In the genomic region with DNA sequence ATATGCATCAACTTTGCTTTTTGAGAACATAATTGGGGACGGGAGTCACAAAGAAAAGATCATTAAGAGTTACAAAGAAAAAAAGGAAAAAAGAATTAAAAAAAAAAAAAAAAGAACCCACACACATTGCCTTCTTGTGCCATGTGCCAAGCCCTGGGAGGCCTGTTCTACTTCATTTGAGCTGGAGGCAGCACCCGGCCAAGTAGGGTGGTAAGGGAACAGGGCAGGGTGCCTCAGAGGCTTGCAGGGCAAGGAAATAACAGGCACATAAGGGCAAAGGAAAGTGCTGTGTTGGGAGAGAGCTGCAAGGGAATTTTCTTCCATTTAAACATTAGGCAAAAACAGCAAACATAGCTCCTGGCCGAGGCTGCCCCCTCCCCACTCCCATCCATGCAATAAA, we compare ENCODE assay signal across 19 cellular contexts.
A peak's percentile ranks its signal among the peaks of the same experiment; 100 is the strongest.
DNase-seq lines count a peak whose midpoint lies in the region; ATAC-seq, FAIRE-seq and TF ChIP-seq lines count a peak whose summit lies in the region.
"Had no signal": no experiment of that assay in that cellular context is flagged by ENCODE, and none has a peak within 500 bp of the region (broad histone marks: within the 10 kb centered on the region; RNA-seq: fewer than 3 reads in every experiment).

No MANE protein-coding gene starts in this region.

- H3K27me3 ChIP-seq in H1 (replicated peaks in 1 of 4; ENCODE audit: control insufficient read depth in 3 of 4, extremely low read depth in 1 of 4, insufficient read depth in 3 of 4, low read length in 3 of 4) (no peaks in the 10 kb centered on the region), muscle layer of colon (ENCODE audit: control insufficient read depth in 1 of 2, insufficient read depth in 2 of 2, low read length in 2 of 2) (no peaks in the 10 kb centered on the region), stomach smooth muscle (ENCODE audit: control insufficient read depth in 1 of 2, insufficient read depth in 2 of 2, low read length in 2 of 2) (no peaks in the 10 kb centered on the region)
- H3K27me3 ChIP-seq: BLaER1 treated with 17β-estradiol and CSF1 and Interleukin-3, amounts not matched to agents 10 nM and 100 nM; Peyer's patch; SJSA1 had no signal

- H3K9me3 ChIP-seq in H1 (ENCODE audit: insufficient read depth in 2 of 2, low read depth in 1 of 2, low read length in 1 of 2) (no peaks in the 10 kb centered on the region), muscle layer of colon (ENCODE audit: low read length) (no peaks in the 10 kb centered on the region), stomach smooth muscle (ENCODE audit: control insufficient read depth in 2 of 2, low read length in 2 of 2) (no peaks in the 10 kb centered on the region)
- H3K9me3 ChIP-seq: A549; BLaER1 treated with 17β-estradiol and CSF1 and Interleukin-3, amounts not matched to agents 10 nM and 100 nM; Peyer's patch had no signal

- POLR2A ChIA-PET in H1 (lab: Charles Lee; ENCODE audit: partially characterized antibody) (no interaction called here), T-cell (lab: Charles Lee) (interaction anchor here in 1 of 2 donors (0.6 kb wide), 1 partner anchor 51 kb away, joined by 3 read pairs; no protein-coding TSS in a partner anchor)

- no peak overlapping the region for H3K4ac ChIP-seq in H1 (replicated peaks; ENCODE audit: insufficient read length, low read depth, low read length)

- peak; percentile 33 to 49 for DNase-seq in NCI-H446 (lab: John Stamatoyannopoulos, UW)
- no peak for DNase-seq in H1 (ENCODE audit: low read depth in 1 of 2, low spot score in 2 of 2)
- DNase-seq in activated T-cell treated with anti-CD3 and anti-CD28 coated beads, Interleukin-2, amount 50 U/mL, for 4 hours, result no peak
- DNase-seq in T-cell, result no peak
- DNase-seq: CD8-positive, alpha-beta T cell; DMS79; HCEC 1CT; MM.1S; NCI-H1092; NCI-H2081; NCI-H2171 treated with DMSO at 0.1 percent for 48 hours; Peyer's patch had no signal

- H2AFZ ChIP-seq in H1 (ENCODE audit: low read length), result peak overlapping the region; percentile 45; the same call in 1 of the 2 replicates

- H3K4me2 ChIP-seq in H1 (ENCODE audit: insufficient read depth in 1 of 2, low read depth in 2 of 2, low read length in 2 of 2), result no peak overlapping the region
- H3K4me2 ChIP-seq: A549; BLaER1 treated with 17β-estradiol and CSF1 and Interleukin-3, amounts not matched to agents 10 nM and 100 nM had no signal

- H3K4me3 ChIP-seq in H1 (ENCODE audit: extremely low read depth in 1 of 4, insufficient read depth in 2 of 4, low read depth in 3 of 4, low read length in 4 of 4) (no peak overlapping the region), muscle layer of colon (ENCODE audit: low read depth in 1 of 2, low read length in 2 of 2) (no peak overlapping the region), stomach smooth muscle (ENCODE audit: low read length in 2 of 2) (no peak overlapping the region)
- H3K4me3 ChIP-seq: A549; BLaER1 treated with 17β-estradiol and CSF1 and Interleukin-3, amounts not matched to agents 10 nM and 100 nM; Peyer's patch; SJSA1 had no signal

- no peak overlapping the region for H3K23ac ChIP-seq in H1 (ENCODE audit: insufficient read length)

- TF ChIP-seq POLR2A in H1 (IDR thresholded peaks at IDR 0.05; ENCODE audit: control extremely low read depth in 1 of 2, low read depth in 2 of 2, low read length in 2 of 2), result no peak

- no peak overlapping the region for H3K4me3 Mint-ChIP-seq in activated T-cell treated with anti-CD3 and anti-CD28 coated beads, Interleukin-2, amount 50 U/mL, for 4 hours
- H3K4me3 Mint-ChIP-seq in T-cell, result no peak overlapping the region
- H3K4me3 Mint-ChIP-seq: CD8-positive, alpha-beta T cell had no signal

- no peak overlapping the region for H3K9ac ChIP-seq in H1 (replicated peaks in 1 of 4; ENCODE audit: extremely low read depth in 1 of 4, low read depth in 3 of 4, low read length in 3 of 4)
- no peak overlapping the region for H3K9ac ChIP-seq in muscle layer of colon (ENCODE audit: low read length)
- no peak overlapping the region for H3K9ac ChIP-seq in stomach smooth muscle (ENCODE audit: low read length in 2 of 2)
- H3K9ac ChIP-seq: BLaER1 treated with 17β-estradiol and CSF1 and Interleukin-3, amounts not matched to agents 10 nM and 100 nM had no signal

- no peak overlapping the region for H3K14ac ChIP-seq in H1 (ENCODE audit: insufficient read length)

- CTCF ChIA-PET in H1 (lab: Charles Lee; ENCODE audit: partially characterized antibody) (interaction anchor here (0.6 to 2.3 kb wide), 4 partner anchors 19 to 221 kb away, joined by 3 to 7 read pairs (median 4); no protein-coding TSS in a partner anchor), T-cell (lab: Charles Lee) (no interaction called here)

- FAIRE-seq in H1 (lab: Jason Lieb, UNC), result no peak
- FAIRE-seq: A549, D721Med had no signal

- H2AK5ac ChIP-seq in H1 (ENCODE audit: low read depth, low read length), result no peak overlapping the region

- H3K56ac ChIP-seq in H1 (replicated peaks; ENCODE audit: insufficient read length, low read depth, low read length), result no peak overlapping the region

- H3K27ac ChIP-seq in H1 (ENCODE audit: low read depth, low read length) (no peak overlapping the region), muscle layer of colon (ENCODE audit: low read depth, low read length) (peak overlapping the region; percentile 40), stomach smooth muscle (ENCODE audit: low read length) (peak overlapping the region; percentile 53)
- H3K27ac ChIP-seq: A549; BLaER1 treated with 17β-estradiol and CSF1 and Interleukin-3, amounts not matched to agents 10 nM and 100 nM; Peyer's patch; SJSA1 had no signal

- H4K5ac ChIP-seq in H1 (ENCODE audit: insufficient read length, low read depth, low read length), result no peak overlapping the region

- no peaks in the 10 kb centered on the region for H3K36me3 Mint-ChIP-seq in activated T-cell treated with anti-CD3 and anti-CD28 coated beads, Interleukin-2, amount 50 U/mL, for 4 hours (ENCODE audit: insufficient read depth)
- H3K36me3 Mint-ChIP-seq in T-cell, result no peaks in the 10 kb centered on the region
- H3K36me3 Mint-ChIP-seq: CD8-positive, alpha-beta T cell had no signal

- no peak for ATAC-seq in HG03139 (IDR thresholded peaks at IDR 0.05; ENCODE audit: unreplicated experiment)
- no peak for ATAC-seq in activated T-cell treated with anti-CD3 and anti-CD28 coated beads, Interleukin-2, amount 50 U/mL, for 4 hours
- ATAC-seq in T-cell (replicated peaks in 1 of 4), result no peak
- ATAC-seq: A549; CD8-positive, alpha-beta T cell had no signal

- H3K9me3 Mint-ChIP-seq in activated T-cell treated with anti-CD3 and anti-CD28 coated beads, Interleukin-2, amount 50 U/mL, for 4 hours, result no peaks in the 10 kb centered on the region
- H3K9me3 Mint-ChIP-seq in T-cell, result peaks cover 0 to 7% (median 0%) of the 10 kb centered on the region in 3 donors

- WGBS in H1 (ENCODE audit: extremely low coverage in 1 of 2, insufficient coverage in 1 of 2, insufficient read length in 1 of 2, insufficient replicate concordance in 2 of 2, low coverage in 1 of 2, low lambda C conversion rate in 2 of 2, missing lambda C conversion rate in 1 of 2), 2 experiments, result 90% methylated on average over 3 of the region's 3 CpGs; no CpG with 5 or more reads in 1 of the 2 experiments

- H2BK20ac ChIP-seq in H1 (ENCODE audit: low read length), result no peak overlapping the region

- no peak for TF ChIP-seq EP300 in H1 (IDR thresholded peaks at IDR 0.05; ENCODE audit: borderline replicate concordance in 1 of 2, low read depth in 2 of 2, low read length in 2 of 2)

- no peaks in the 10 kb centered on the region for H3K23me2 ChIP-seq in H1 (ENCODE audit: low read depth, low read length)

- no peaks in the 10 kb centered on the region; a peak in 1 of 7 replicates for H3K4me1 ChIP-seq in H1 (replicated peaks in 1 of 4; ENCODE audit: control insufficient read depth in 3 of 4, insufficient read depth in 4 of 4, low read length in 3 of 4)
- H3K4me1 ChIP-seq in muscle layer of colon (ENCODE audit: insufficient read depth, low read length), result peaks cover 33% of the 10 kb centered on the region
- H3K4me1 ChIP-seq in stomach smooth muscle (ENCODE audit: control insufficient read depth, insufficient read depth, low read length), result no peaks in the 10 kb centered on the region
- H3K4me1 ChIP-seq: A549; BLaER1 treated with 17β-estradiol and CSF1 and Interleukin-3, amounts not matched to agents 10 nM and 100 nM; Peyer's patch; SJSA1 had no signal

- H3K36me3 ChIP-seq in H1 (ENCODE audit: control insufficient read depth in 2 of 4, insufficient read depth in 4 of 4, low read length in 3 of 4) (no peaks in the 10 kb centered on the region), muscle layer of colon (ENCODE audit: insufficient read depth, low read length) (no peaks in the 10 kb centered on the region), stomach smooth muscle (ENCODE audit: control insufficient read depth in 2 of 2, insufficient read depth in 2 of 2, low read length in 2 of 2) (no peaks in the 10 kb centered on the region)
- H3K36me3 ChIP-seq: BLaER1 treated with 17β-estradiol and CSF1 and Interleukin-3, amounts not matched to agents 10 nM and 100 nM; Peyer's patch; SJSA1 had no signal

- no peak overlapping the region for H2BK15ac ChIP-seq in H1 (ENCODE audit: low read length)

- no peaks in the 10 kb centered on the region for H4K20me1 ChIP-seq in H1 (replicated peaks in 1 of 2; ENCODE audit: control insufficient read depth in 1 of 2, insufficient read depth in 2 of 2, low read length in 2 of 2)
- H4K20me1 ChIP-seq: BLaER1 treated with 17β-estradiol and CSF1 and Interleukin-3, amounts not matched to agents 10 nM and 100 nM had no signal

- no peak overlapping the region for H3K27ac Mint-ChIP-seq in T-cell
- H3K27ac Mint-ChIP-seq: CD8-positive, alpha-beta T cell had no signal

- H3K18ac ChIP-seq in H1 (ENCODE audit: extremely low read depth, low read length), result no peak overlapping the region

- H3K79me1 ChIP-seq in H1 (ENCODE audit: low read depth, low read length), result no peaks in the 10 kb centered on the region

- H3K27me3 Mint-ChIP-seq in activated T-cell treated with anti-CD3 and anti-CD28 coated beads, Interleukin-2, amount 50 U/mL, for 4 hours (ENCODE audit: low read depth), result no peaks in the 10 kb centered on the region
- peaks cover 0 to 3% of the 10 kb centered on the region in 2 donors for H3K27me3 Mint-ChIP-seq in T-cell

- H4K8ac ChIP-seq in H1 (ENCODE audit: extremely low read depth, insufficient read depth, low read length), result no peak overlapping the region

- no peak for TF ChIP-seq RAD21 in H1 (IDR thresholded peaks at IDR 0.05 in 1 of 2, conservative IDR thresholded peaks at IDR 0.05 in 1 of 2; ENCODE audit: low read depth in 2 of 2, low read length in 2 of 2)

- TF ChIP-seq CTCF in H1 (IDR thresholded peaks at IDR 0.05; ENCODE audit: control extremely low read depth in 1 of 3, insufficient read depth in 1 of 3, low read depth in 1 of 3, low read length in 3 of 3), result no peak

- no peaks in the 10 kb centered on the region for H3K79me2 ChIP-seq in H1 (ENCODE audit: control insufficient read depth in 1 of 2, insufficient read depth in 2 of 2, low read length in 2 of 2)

- H2BK120ac ChIP-seq in H1 (replicated peaks; ENCODE audit: low read depth, low read length), result no peak overlapping the region

- H2BK5ac ChIP-seq in H1 (ENCODE audit: low read depth, low read length), result no peak overlapping the region

- no peaks in the 10 kb centered on the region for H3K4me1 Mint-ChIP-seq in activated T-cell treated with anti-CD3 and anti-CD28 coated beads, Interleukin-2, amount 50 U/mL, for 4 hours (ENCODE audit: low read depth)
- H3K4me1 Mint-ChIP-seq in T-cell, result no peaks in the 10 kb centered on the region

- H4K91ac ChIP-seq in H1 (replicated peaks; ENCODE audit: insufficient read length, low read length), result no peak overlapping the region

- H2BK12ac ChIP-seq in H1 (ENCODE audit: low read depth, low read length), result no peak overlapping the region

Comparison
In these comparisons a context has a peak if more than half of its experiments do, and no peak if none do; other contexts are left out.
1. DNase-seq: peak in NCI-H446 (2 of 2); none in H1 (0 of 2), activated T-cell treated with anti-CD3 and anti-CD28 coated beads, Interleukin-2, amount 50 U/mL, for 4 hours (single experiment) and T-cell (0 of 34).